In the genomic region with DNA sequence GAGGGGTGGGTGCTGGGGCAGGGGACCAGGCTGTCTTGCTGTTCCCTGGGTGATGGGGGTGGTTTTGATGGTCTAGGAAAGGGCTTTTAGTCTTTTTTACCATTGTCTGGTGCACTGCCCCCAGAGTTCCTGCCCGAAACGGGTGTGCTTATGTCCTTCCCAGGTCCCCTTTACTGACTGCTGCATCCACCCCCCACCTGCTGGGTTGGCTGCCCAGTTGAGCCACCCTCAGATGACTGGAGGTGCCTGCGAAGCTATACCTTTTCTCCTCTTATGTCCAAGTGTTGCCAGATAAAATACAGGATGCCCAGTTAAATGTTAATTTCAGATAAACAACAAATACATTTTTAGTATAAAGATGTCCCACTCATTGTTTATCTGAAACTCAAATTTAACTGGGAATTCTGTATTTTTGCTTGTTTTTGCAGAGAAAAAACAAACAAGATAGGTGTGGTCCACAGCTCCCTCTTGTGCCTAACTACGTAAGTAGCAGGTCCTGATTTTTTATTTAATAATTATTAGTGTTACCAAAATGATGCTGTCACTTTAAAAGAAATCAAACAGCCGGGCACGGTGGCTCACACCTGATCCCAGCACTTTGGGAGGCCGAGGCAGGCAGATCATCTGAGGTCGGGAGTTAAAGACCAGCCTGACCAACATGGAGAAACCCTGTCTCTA, we compare ENCODE assay signal across 8 cellular contexts. TPM values are rescaled to one million over a fixed set of nuclear protein-coding genes. Genes with fewer than 3 reads are reported as not detected.
DNase-seq lines count a peak whose midpoint lies in the region; ATAC-seq and TF ChIP-seq lines count a peak whose summit lies in the region.

No MANE protein-coding gene starts in this region.

- ATAC-seq in GM19397 (IDR thresholded peaks at IDR 0.05; ENCODE audit: unreplicated experiment): no peak

- H2AFZ ChIP-seq in SK-N-SH (ENCODE audit: low read depth): no peak overlapping the region

- TF ChIP-seq POLR2A in testis (IDR thresholded peaks at IDR 0.05): no peak

- CTCF ChIA-PET in SK-N-SH (lab: Yijun Ruan, JAX): interaction anchor here (0.7 to 6.5 kb wide), 35 partner anchors 8 to 349 kb away, joined by 3 to 60 read pairs (median 4); partner anchors contain the start of genes ABHD6 and DNASE1L3

- no peak overlapping the region for H3K4me3 ChIP-seq in SK-N-SH (ENCODE audit: low read depth in 2 of 2, low read length in 1 of 2)
- H3K4me3 ChIP-seq in testis: no peak overlapping the region
- H3K4me3 ChIP-seq in MG63: no peak overlapping the region

- TF ChIP-seq CTCF in SK-N-SH (IDR thresholded peaks at IDR 0.05) (peak; percentile 85), testis (IDR thresholded peaks at IDR 0.05) (peak; percentile 29 to 64 (median 55))

- no peaks in the 10 kb centered on the region for H3K79me2 ChIP-seq in SK-N-SH (ENCODE audit: insufficient read depth)

- no peaks in the 10 kb centered on the region for H3F3A ChIP-seq in SK-N-SH (replicated peaks; ENCODE audit: insufficient read depth)

- no peak overlapping the region for H3K4me2 ChIP-seq in SK-N-SH

- no peaks in the 10 kb centered on the region for H4K20me1 ChIP-seq in SK-N-SH (ENCODE audit: insufficient read depth)

- H3K27me3 ChIP-seq in SK-N-SH (ENCODE audit: insufficient read depth) (no peaks in the 10 kb centered on the region; the same call in 1 of the 2 replicates), testis (no peaks in the 10 kb centered on the region), MG63 (no peaks in the 10 kb centered on the region)

- 13% methylated on average over 8 of the region's 8 CpGs for WGBS in SK-N-SH (ENCODE audit: low lambda C conversion rate)
- WGBS in testis, 2 donors: 29 to 31% methylated on average over 8 of the region's 8 CpGs

- DNase-seq in NCI-H2227 (lab: John Stamatoyannopoulos, UW; ENCODE audit: unreplicated experiment): peak; percentile 28
- no peak for DNase-seq in NCI-H2227 treated with DMSO at 0.1 percent for 48 hours (lab: John Stamatoyannopoulos, UW)
- peak; percentile 47 for DNase-seq in SK-N-SH
- peak; percentile 41 for DNase-seq in glomerular visceral epithelial cell (ENCODE audit: extremely low spot score)
- DNase-seq in testis: no peak
- no peak for DNase-seq in NCI-H1436 treated with DMSO at 0.1 percent for 48 hours (lab: John Stamatoyannopoulos, UW)
- DNase-seq in MG63: no peak

- peak; percentile 79 for TF ChIP-seq RAD21 in SK-N-SH (IDR thresholded peaks at IDR 0.05; ENCODE audit: low read length)

- H3K9me3 ChIP-seq in SK-N-SH: 0 out of 2 replicates have a peak, but pooled peaks cover 7% of the 10 kb centered on the region
- H3K9me3 ChIP-seq in testis: no peaks in the 10 kb centered on the region
- H3K9me3 ChIP-seq in MG63: no peaks in the 10 kb centered on the region

- H3K9me2 ChIP-seq in SK-N-SH: no peaks in the 10 kb centered on the region

- H3K4me1 ChIP-seq in SK-N-SH (ENCODE audit: control insufficient read depth in 1 of 2, insufficient read depth in 2 of 2, low read depth in 1 of 2, low read length in 1 of 2): no peaks in the 10 kb centered on the region; a peak in 1 of 4 replicates
- no peaks in the 10 kb centered on the region for H3K4me1 ChIP-seq in testis

- POLR2A ChIA-PET in SK-N-SH (lab: Yijun Ruan, JAX): no interaction called here

- H3K9ac ChIP-seq in SK-N-SH: no peak overlapping the region

- intact Hi-C loops in testis (cut with DNase I; ENCODE audit: low total_unique reads): loop anchor here (5.0 to 10.0 kb wide), 2 partner anchors 65 to 118 kb away; partner anchors contain the start of gene ABHD6

- TF ChIP-seq EP300 in SK-N-SH (IDR thresholded peaks at IDR 0.05; ENCODE audit: borderline replicate concordance in 1 of 2, low read depth in 1 of 2, low read length in 1 of 2): no peak

- H3K36me3 ChIP-seq in SK-N-SH (replicated peaks in 1 of 2; ENCODE audit: control insufficient read depth in 1 of 2, insufficient read depth in 2 of 2, low read length in 1 of 2): peaks cover 0 to 3% of the 10 kb centered on the region in 2 experiments
- H3K36me3 ChIP-seq in testis (ENCODE audit: low read depth, missing control alignments): no peaks in the 10 kb centered on the region
- no peaks in the 10 kb centered on the region for H3K36me3 ChIP-seq in MG63

- no peak overlapping the region for H3K27ac ChIP-seq in SK-N-SH (ENCODE audit: low read depth in 2 of 2, low read length in 1 of 2)
- H3K27ac ChIP-seq in testis: no peak overlapping the region

TF ChIP-seq in SK-N-SH, 30 proteins besides CTCF, POLR2A, EP300 and RAD21:
- TF ChIP-seq NRF1 (IDR thresholded peaks at IDR 0.05; ENCODE audit: low read depth, low read length): no peak; the same call in 1 of the 2 replicates
- peak; percentile 67 for TF ChIP-seq SMC3 (IDR thresholded peaks at IDR 0.05; ENCODE audit: low read depth, low read length)

RNA-seq across cellular contexts. Expression of gene RPP14, which starts 6.1 kb away (rescaled TPM):
- polyA plus RNA-seq in SK-N-SH (2012; rRNA removed): 8.3 and 9.7 TPM in 2 replicates
- polyA plus RNA-seq in SK-N-SH (2012; cell fraction: cytosol; rRNA removed): 9.5 and 11.4 TPM in 2 replicates
- polyA plus RNA-seq in SK-N-SH (2012; cell fraction: nucleus; rRNA removed): 5.6 and 9.6 TPM in 2 replicates
- 10 to 100 TPM; 13.8 to 17.0 TPM for total RNA-seq in testis
- polyA plus RNA-seq in testis (ENCODE audit: insufficient read depth, low read depth, low replicate concordance): 18.4 TPM
- 6.2 and 16.3 TPM in 2 replicates for total RNA-seq in MG63 (2014; rRNA removed; shearing (Covaris generic); ENCODE audit: low replicate concordance)

RNA-seq across cellular contexts. Expression of gene HTD2, which starts 6.3 kb away (rescaled TPM):
- polyA plus RNA-seq in SK-N-SH (2012; rRNA removed): 3.0 and 5.2 TPM in 2 replicates
- 5.1 and 6.3 TPM in 2 replicates for polyA plus RNA-seq in SK-N-SH (2012; cell fraction: cytosol; rRNA removed)
- polyA plus RNA-seq in SK-N-SH (2012; cell fraction: nucleus; rRNA removed): 3.1 and 3.7 TPM in 2 replicates
- total RNA-seq in testis: 10 to 100 TPM; 14.6 to 15.1 TPM
- 16.4 TPM for polyA plus RNA-seq in testis (ENCODE audit: insufficient read depth, low read depth, low replicate concordance)
- 3.6 and 25.3 TPM in 2 replicates for total RNA-seq in MG63 (2014; rRNA removed; shearing (Covaris generic); ENCODE audit: low replicate concordance)

RNA-seq across cellular contexts. Expression of gene PXK, which starts 32.7 kb away (rescaled TPM):
- polyA plus RNA-seq in SK-N-SH (2012; rRNA removed) (8.4 and 9.3 TPM in 2 replicates), testis (ENCODE audit: insufficient read depth, low read depth, low replicate concordance) (28.8 TPM)
- polyA plus RNA-seq in SK-N-SH (2012; cell fraction: cytosol; rRNA removed): 9.5 and 9.8 TPM in 2 replicates
- 6.1 and 9.6 TPM in 2 replicates for polyA plus RNA-seq in SK-N-SH (2012; cell fraction: nucleus; rRNA removed)
- 10 to 100 TPM; 29.3 to 31.3 TPM for total RNA-seq in testis
- 25.7 and 34.8 TPM in 2 replicates for total RNA-seq in MG63 (2014; rRNA removed; shearing (Covaris generic); ENCODE audit: low replicate concordance)

Comparison
In these comparisons a context has a peak if more than half of its experiments do, and no peak if none do; other contexts are left out.
1. DNase-seq: peak in NCI-H2227 (single experiment), SK-N-SH (single experiment) and glomerular visceral epithelial cell (single experiment); none in NCI-H2227 treated with DMSO at 0.1 percent for 48 hours (single experiment), testis (single experiment), NCI-H1436 treated with DMSO at 0.1 percent for 48 hours (single experiment) and MG63 (single experiment).